Comparison of ENCODE assay signal across 1 cellular context in genomic region chr3:23940775-23941174, GRCh38.
TF ChIP-seq lines count a peak whose summit lies in the region.

No MANE protein-coding gene starts in this region.

TF ChIP-seq in K562, 482 proteins besides CTCF, POLR2A, EP300 and RAD21 (continued from another document):
- TF ChIP-seq DLX4 (CRISPR knock-in tag; IDR thresholded peaks at IDR 0.05) (no peak), MGA (IDR thresholded peaks at IDR 0.05) (no peak), ZBTB43 (CRISPR knock-in tag; IDR thresholded peaks at IDR 0.05) (no peak), POLR3G (IDR thresholded peaks at IDR 0.05; ENCODE audit: extremely low read depth, insufficient read length, insufficient replicate concordance) (no peak), PHB (CRISPR knock-in tag; IDR thresholded peaks at IDR 0.05) (no peak), CREM (IDR thresholded peaks at IDR 0.05; ENCODE audit: low read depth) (peak; percentile 92), BRCA1 (IDR thresholded peaks at IDR 0.05) (no peak), BRCA1 (CRISPR knock-in tag; IDR thresholded peaks at IDR 0.05) (no peak), ZNF551 (CRISPR knock-in tag; IDR thresholded peaks at IDR 0.05) (no peak)
TF ChIP-seq in K562: peak in this region for 45.
